In genomic region chr3:188218571-188218970, GRCh38 we compare ENCODE assay signal across 27 cellular contexts.
DNase-seq lines count a peak whose midpoint lies in the region; ATAC-seq, FAIRE-seq and TF ChIP-seq lines count a peak whose summit lies in the region.
"Had no signal": no experiment of that assay in that cellular context is flagged by ENCODE, and none has a peak within 500 bp of the region (broad histone marks: within the 10 kb centered on the region; RNA-seq: fewer than 3 reads in every experiment).

No MANE protein-coding gene starts in this region.

- no peaks in the 10 kb centered on the region for H4K20me1 ChIP-seq in H9 (ENCODE audit: control insufficient read depth, insufficient read depth, insufficient read length)

- no peak overlapping the region for H2BK120ac ChIP-seq in H9 (ENCODE audit: low read depth, low read length, poor library complexity, severe bottlenecking)

- H3K79me2 ChIP-seq in H9 (ENCODE audit: insufficient read depth, low read length) = peaks cover 8% of the 10 kb centered on the region; the same call in 1 of the 2 replicates

- no peak overlapping the region for H3K56ac ChIP-seq in H9 (ENCODE audit: insufficient read length, low read depth, low read length)

- no peak overlapping the region for H3T11ph ChIP-seq in H9 (ENCODE audit: low read length)

- H3K4me3 Mint-ChIP-seq in H9 = no peak overlapping the region
- H3K4me3 Mint-ChIP-seq: activated CD4-positive, alpha-beta T cell treated with anti-CD3 and anti-CD28 coated beads, Interleukin-2, amount 10 ng/mL, durations not matched to agents 7 days and 5 days; central memory CD8-positive, alpha-beta T cell; IgD-negative memory B cell; immature natural killer cell; stimulated activated naive B cell treated with anti-CD40 and anti-IgM and Interleukin-4, amounts not matched to agents 10 μg/mL and 1 μg/mL and 100 μg/mL, for 72 hours had no signal

- H3K4me1 ChIP-seq in A549 (peaks cover 97% of the 10 kb centered on the region), colonic mucosa (peaks cover 28% of the 10 kb centered on the region), skeletal muscle tissue (ENCODE audit: control insufficient read depth in 3 of 3, insufficient read depth in 3 of 3, low read length in 3 of 3) (peaks cover 47 to 55% (median 49%) of the 10 kb centered on the region in 3 donors), H9 (ENCODE audit: insufficient read depth, low read length) (peaks cover 7% of the 10 kb centered on the region)

- CTCF ChIA-PET in A549 (lab: Yijun Ruan, JAX) = interaction anchor here (1.6 kb wide), 1 partner anchor 478 kb away, joined by 4 read pairs; no protein-coding TSS in a partner anchor

- no peak overlapping the region for H2AK5ac ChIP-seq in H9 (ENCODE audit: insufficient read length, low read length)

- H3K9me3 Mint-ChIP-seq in H9 = no peaks in the 10 kb centered on the region
- H3K9me3 Mint-ChIP-seq: activated CD4-positive, alpha-beta T cell treated with anti-CD3 and anti-CD28 coated beads, Interleukin-2, amount 10 ng/mL, durations not matched to agents 7 days and 5 days; central memory CD8-positive, alpha-beta T cell; IgD-negative memory B cell; immature natural killer cell; stimulated activated naive B cell treated with anti-CD40 and anti-IgM and Interleukin-4, amounts not matched to agents 10 μg/mL and 1 μg/mL and 100 μg/mL, for 72 hours had no signal

- intact Hi-C loops in colonic mucosa (cut with DNase I) = no loop called here

- no peaks in the 10 kb centered on the region for H3K27me3 ChIP-seq in colonic mucosa
- H3K27me3 ChIP-seq in skeletal muscle tissue (ENCODE audit: control insufficient read depth in 3 of 3, insufficient read depth in 3 of 3, low read length in 3 of 3) = no peaks in the 10 kb centered on the region
- no peaks in the 10 kb centered on the region for H3K27me3 ChIP-seq in H9 (ENCODE audit: insufficient read depth, low read length)
- H3K27me3 ChIP-seq: adrenal gland, MG63, upper lobe of right lung had no signal

- no peaks in the 10 kb centered on the region for H3K27me3 Mint-ChIP-seq in H9 (ENCODE audit: low read depth)
- H3K27me3 Mint-ChIP-seq: activated CD4-positive, alpha-beta T cell treated with anti-CD3 and anti-CD28 coated beads, Interleukin-2, amount 10 ng/mL, durations not matched to agents 7 days and 5 days; central memory CD8-positive, alpha-beta T cell; IgD-negative memory B cell; stimulated activated naive B cell treated with anti-CD40 and anti-IgM and Interleukin-4, amounts not matched to agents 10 μg/mL and 1 μg/mL and 100 μg/mL, for 72 hours had no signal

- ATAC-seq in A549 (no peak), GM21786 (IDR thresholded peaks at IDR 0.05; ENCODE audit: unreplicated experiment) (no peak)
- ATAC-seq: esophagus mucosa; GM12878; right cardiac atrium; stimulated activated naive B cell treated with anti-CD40 and anti-IgM and Interleukin-4, amounts not matched to agents 10 μg/mL and 1 μg/mL and 100 μg/mL, for 72 hours had no signal

- H3K9me3 ChIP-seq in A549 = no peaks in the 10 kb centered on the region
- no peaks in the 10 kb centered on the region for H3K9me3 ChIP-seq in colonic mucosa
- H3K9me3 ChIP-seq in skeletal muscle tissue (ENCODE audit: control insufficient read depth in 3 of 3, low read length in 3 of 3) = no peaks in the 10 kb centered on the region
- H3K9me3 ChIP-seq in H9 (ENCODE audit: control insufficient read depth, low read depth, low read length) = no peaks in the 10 kb centered on the region
- H3K9me3 ChIP-seq: adrenal gland, MG63, upper lobe of right lung had no signal

- POLR2A ChIA-PET in A549 (lab: Yijun Ruan, JAX) = no interaction called here

- H4K5ac ChIP-seq in H9 (ENCODE audit: insufficient read length, low read depth, low read length) = no peak overlapping the region

- H3K4me2 ChIP-seq in A549 (peak overlapping the region; percentile 58), H9 (ENCODE audit: insufficient read depth, insufficient read length, low read length) (no peak overlapping the region)

- no peaks in the 10 kb centered on the region for H3K36me3 ChIP-seq in colonic mucosa
- no peaks in the 10 kb centered on the region for H3K36me3 ChIP-seq in skeletal muscle tissue (ENCODE audit: control insufficient read depth in 3 of 3, insufficient read depth in 3 of 3, low read length in 3 of 3)
- H3K36me3 ChIP-seq: adrenal gland, upper lobe of right lung had no signal

- no peak overlapping the region for H3K23ac ChIP-seq in H9 (ENCODE audit: insufficient read length, low read depth, low read length)

- no peak overlapping the region for H4K91ac ChIP-seq in H9 (ENCODE audit: insufficient read length, low read depth, low read length)

- H3K27ac ChIP-seq in A549 = peak overlapping the region; percentile 45 to 72; a peak in 5 of 6 replicates
- peak overlapping the region; percentile 52 for H3K27ac ChIP-seq in colonic mucosa
- H3K27ac ChIP-seq in skeletal muscle tissue (ENCODE audit: low read depth, low read length) = peak overlapping the region; percentile 65
- H3K27ac ChIP-seq in H9 (ENCODE audit: insufficient read length, low read depth, low read length) = no peak overlapping the region
- H3K27ac ChIP-seq: adrenal gland had no signal

- no peak for DNase-seq in A549 (ENCODE audit: low read depth in 1 of 2, low spot score in 1 of 2)
- peak; percentile 60 to 85 for DNase-seq in NCI-H2081 (lab: John Stamatoyannopoulos, UW)
- no peak for DNase-seq in colonic mucosa
- DNase-seq in GM12892 (ENCODE audit: insufficient read length) = no peak
- no peak for DNase-seq in activated gamma-delta T cell treated with Interleukin-2 at 50 U/mL for 16 hours
- DNase-seq in H9 = no peak
- DNase-seq: ACHN; activated CD4-positive, alpha-beta T cell treated with anti-CD3 and anti-CD28 coated beads, Interleukin-2, amount 10 ng/mL, durations not matched to agents 7 days and 5 days; activated effector memory CD4-positive, alpha-beta T cell treated with Interleukin-2 at 50 U/mL for 16 hours; effector CD8-positive, alpha-beta T cell; head of caudate nucleus; immature natural killer cell; MG63; NCI-H510A treated with DMSO at 0.1 percent for 48 hours; nucleus accumbens; right cardiac atrium; SHP77; stimulated activated naive B cell treated with anti-CD40 and anti-IgM and Interleukin-4, amounts not matched to agents 10 μg/mL and 1 μg/mL and 100 μg/mL, for 72 hours; T-helper 1 cell; upper lobe of right lung had no signal

- TF ChIP-seq RAD21 in A549 (conservative IDR thresholded peaks at IDR 0.05 in 1 of 2, IDR thresholded peaks at IDR 0.05 in 1 of 2) = no peak

- H3K9ac ChIP-seq in colonic mucosa (ENCODE audit: low read depth in 2 of 2, low read length in 2 of 2) (peak overlapping the region in 1 of 2 donors; percentile 35), skeletal muscle tissue (ENCODE audit: low read depth in 1 of 3, low read length in 3 of 3) (no peak overlapping the region), H9 (ENCODE audit: extremely low read depth, insufficient read length, low read length) (no peak overlapping the region)

- TF ChIP-seq EP300 in A549 (IDR thresholded peaks at IDR 0.05) = no peak

- 94% methylated on average over 1 of the region's 1 CpG for WGBS in A549 (ENCODE audit: missing lambda C conversion rate)
- no CpG with 5 or more reads among the region's 1 CpG for WGBS in H9 (ENCODE audit: extremely low coverage, insufficient read length, low lambda C conversion rate)

- TF ChIP-seq CTCF in A549 (IDR thresholded peaks at IDR 0.05) (no peak), colonic mucosa (IDR thresholded peaks at IDR 0.05) (no peak), H9 (conservative IDR thresholded peaks at IDR 0.05) (no peak)

- no peak overlapping the region for H2AFZ ChIP-seq in H9 (ENCODE audit: low read length)

- no peaks in the 10 kb centered on the region for H3K23me2 ChIP-seq in H9 (ENCODE audit: insufficient read length, low read depth, low read length, poor library complexity, severe bottlenecking)

- H3K4ac ChIP-seq in H9 (ENCODE audit: low read depth, low read length) = no peak overlapping the region

- H2BK20ac ChIP-seq in H9 (ENCODE audit: low read depth, low read length, poor library complexity, severe bottlenecking) = no peak overlapping the region

- TF ChIP-seq POLR2A in A549 (IDR thresholded peaks at IDR 0.05; ENCODE audit: low read length) (no peak), GM12892 (IDR thresholded peaks at IDR 0.05; ENCODE audit: low read depth, low read length) (no peak)

- H2BK12ac ChIP-seq in H9 (ENCODE audit: insufficient read length, low read depth, low read length) = no peak overlapping the region

- H4K8ac ChIP-seq in H9 (replicated peaks; ENCODE audit: insufficient read length, low read depth, low read length) = no peak overlapping the region

- H2BK15ac ChIP-seq in H9 (ENCODE audit: low read depth, low read length) = no peak overlapping the region

- no peaks in the 10 kb centered on the region for H3K79me1 ChIP-seq in H9 (ENCODE audit: insufficient read depth, low read depth, low read length, poor library complexity, severe bottlenecking)

- no peak overlapping the region for H3K4me3 ChIP-seq in A549
- H3K4me3 ChIP-seq in colonic mucosa = no peak overlapping the region
- H3K4me3 ChIP-seq in skeletal muscle tissue (ENCODE audit: low read length in 3 of 3) = no peak overlapping the region
- H3K4me3 ChIP-seq: adrenal gland, GM12878, MG63, upper lobe of right lung had no signal

- no peak for FAIRE-seq in A549 (lab: Jason Lieb, UNC)
- no peak for FAIRE-seq in GM12892 (lab: Jason Lieb, UNC)
- FAIRE-seq: GM12878 had no signal

- no peak overlapping the region for H2BK5ac ChIP-seq in H9 (ENCODE audit: insufficient read length, low read length)

- H3K14ac ChIP-seq in H9 (ENCODE audit: insufficient read depth, low read length) = no peak overlapping the region

- no peak overlapping the region for H3K27ac Mint-ChIP-seq in H9
- H3K27ac Mint-ChIP-seq: activated CD4-positive, alpha-beta T cell treated with anti-CD3 and anti-CD28 coated beads, Interleukin-2, amount 10 ng/mL, durations not matched to agents 7 days and 5 days; immature natural killer cell had no signal

- H3K18ac ChIP-seq in H9 (ENCODE audit: insufficient read length, low read depth, low read length) = no peak overlapping the region

- H3K36me3 Mint-ChIP-seq in H9 (ENCODE audit: insufficient read depth in 1 of 3, low read depth in 3 of 3) = peaks cover 0 to 4% (median 0%) of the 10 kb centered on the region in 3 experiments; a peak in 1 of 7 replicates

- H3K4me1 Mint-ChIP-seq in H9 = peaks cover 17 to 23% of the 10 kb centered on the region in 2 experiments

TF ChIP-seq in A549, 52 proteins besides CTCF, POLR2A, EP300 and RAD21 (continues in another document):
- no peak for TF ChIP-seq CHD2 (IDR thresholded peaks at IDR 0.05; ENCODE audit: low read length, partially characterized antibody)
- no peak for TF ChIP-seq GATA3 (IDR thresholded peaks at IDR 0.05; ENCODE audit: borderline replicate concordance)
- no peak for TF ChIP-seq ESRRA (IDR thresholded peaks at IDR 0.05; ENCODE audit: borderline replicate concordance, low read length)
- no peak for TF ChIP-seq RARB (CRISPR knock-in tag; IDR thresholded peaks at IDR 0.05)
- TF ChIP-seq MAZ (IDR thresholded peaks at IDR 0.05; ENCODE audit: borderline replicate concordance, low read depth, low read length) = no peak
- TF ChIP-seq HOXB13 (CRISPR knock-in tag; IDR thresholded peaks at IDR 0.05; ENCODE audit: low read depth) = no peak
- TF ChIP-seq ZSCAN20 (CRISPR knock-in tag; IDR thresholded peaks at IDR 0.05) = no peak
- no peak for TF ChIP-seq HOXB5 (CRISPR knock-in tag; IDR thresholded peaks at IDR 0.05)
- no peak for TF ChIP-seq MYC (IDR thresholded peaks at IDR 0.05; ENCODE audit: borderline replicate concordance, low read length)

Comparison
In these comparisons a context has a peak if more than half of its experiments do, and no peak if none do; other contexts are left out.
1. DNase-seq: peak in NCI-H2081 (2 of 2); none in A549 (0 of 2), colonic mucosa (single experiment), GM12892 (single experiment), activated gamma-delta T cell treated with Interleukin-2 at 50 U/mL for 16 hours (single experiment) and H9 (single experiment).